1 cellular context compared by ENCODE assay signal in genomic region chr3:160754371-160754854, GRCh38.
TF ChIP-seq lines count a peak whose summit lies in the region.

No MANE protein-coding gene starts in this region.

TF ChIP-seq in HepG2, 621 proteins besides CTCF, POLR2A, EP300 and RAD21 (continued from another document and continues in another):
- TF ChIP-seq ZMYM4 (CRISPR knock-in tag; IDR thresholded peaks at IDR 0.05) (no peak), HOXA5 (CRISPR knock-in tag; IDR thresholded peaks at IDR 0.05) (no peak), MXD1 (CRISPR knock-in tag; IDR thresholded peaks at IDR 0.05) (no peak), SOX6 (IDR thresholded peaks at IDR 0.05) (no peak), SOX6 (CRISPR knock-in tag; IDR thresholded peaks at IDR 0.05) (no peak), ZNF235 (CRISPR knock-in tag; IDR thresholded peaks at IDR 0.05; ENCODE audit: borderline replicate concordance) (no peak), PPARG (CRISPR knock-in tag; conservative IDR thresholded peaks at IDR 0.05) (no peak), SATB2 (CRISPR knock-in tag; IDR thresholded peaks at IDR 0.05) (no peak), HMGXB3 (CRISPR knock-in tag; IDR thresholded peaks at IDR 0.05; ENCODE audit: borderline replicate concordance) (no peak), CSRNP2 (CRISPR knock-in tag; conservative IDR thresholded peaks at IDR 0.05; ENCODE audit: low read depth) (no peak), FOXK2 (IDR thresholded peaks at IDR 0.05) (no peak), ZSCAN29 (CRISPR knock-in tag; conservative IDR thresholded peaks at IDR 0.05) (no peak), FLYWCH1 (CRISPR knock-in tag; IDR thresholded peaks at IDR 0.05) (no peak), ZFYVE20 (CRISPR knock-in tag; IDR thresholded peaks at IDR 0.05; ENCODE audit: borderline replicate concordance, low read depth) (no peak), ZHX2 (IDR thresholded peaks at IDR 0.05; ENCODE audit: low read depth) (no peak), ZHX2 (CRISPR knock-in tag; IDR thresholded peaks at IDR 0.05; ENCODE audit: borderline replicate concordance) (no peak), CREM (IDR thresholded peaks at IDR 0.05) (no peak), CREM (CRISPR knock-in tag; IDR thresholded peaks at IDR 0.05) (no peak), SCMH1 (CRISPR knock-in tag; IDR thresholded peaks at IDR 0.05; ENCODE audit: borderline replicate concordance) (0 out of 2 replicates have a peak, but pooled peaks have one; percentile 28), YEATS4 (CRISPR knock-in tag; IDR thresholded peaks at IDR 0.05; ENCODE audit: borderline replicate concordance) (no peak), FOXO1 (CRISPR knock-in tag; IDR thresholded peaks at IDR 0.05) (no peak), MAFK (conservative IDR thresholded peaks at IDR 0.05 in 1 of 2, IDR thresholded peaks at IDR 0.05 in 1 of 2; ENCODE audit: low read length in 2 of 2) (no peak), ZNF572 (CRISPR knock-in tag; IDR thresholded peaks at IDR 0.05) (0 out of 2 replicates have a peak, but pooled peaks have one; percentile 26), ADNP (CRISPR knock-in tag; IDR thresholded peaks at IDR 0.05) (no peak)
- TF ChIP-seq, protein P1, sequence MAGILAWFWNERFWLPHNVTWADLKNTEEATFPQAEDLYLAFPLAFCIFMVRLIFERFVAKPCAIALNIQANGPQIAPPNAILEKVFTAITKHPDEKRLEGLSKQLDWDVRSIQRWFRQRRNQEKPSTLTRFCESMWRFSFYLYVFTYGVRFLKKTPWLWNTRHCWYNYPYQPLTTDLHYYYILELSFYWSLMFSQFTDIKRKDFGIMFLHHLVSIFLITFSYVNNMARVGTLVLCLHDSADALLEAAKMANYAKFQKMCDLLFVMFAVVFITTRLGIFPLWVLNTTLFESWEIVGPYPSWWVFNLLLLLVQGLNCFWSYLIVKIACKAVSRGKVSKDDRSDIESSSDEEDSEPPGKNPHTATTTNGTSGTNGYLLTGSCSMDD (CRISPR knock-in tag; IDR thresholded peaks at IDR 0.05) = no peak
- TF ChIP-seq, protein P2, sequence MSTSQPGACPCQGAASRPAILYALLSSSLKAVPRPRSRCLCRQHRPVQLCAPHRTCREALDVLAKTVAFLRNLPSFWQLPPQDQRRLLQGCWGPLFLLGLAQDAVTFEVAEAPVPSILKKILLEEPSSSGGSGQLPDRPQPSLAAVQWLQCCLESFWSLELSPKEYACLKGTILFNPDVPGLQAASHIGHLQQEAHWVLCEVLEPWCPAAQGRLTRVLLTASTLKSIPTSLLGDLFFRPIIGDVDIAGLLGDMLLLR (CRISPR knock-in tag; IDR thresholded peaks at IDR 0.05) = no peak
- TF ChIP-seq, protein P3, sequence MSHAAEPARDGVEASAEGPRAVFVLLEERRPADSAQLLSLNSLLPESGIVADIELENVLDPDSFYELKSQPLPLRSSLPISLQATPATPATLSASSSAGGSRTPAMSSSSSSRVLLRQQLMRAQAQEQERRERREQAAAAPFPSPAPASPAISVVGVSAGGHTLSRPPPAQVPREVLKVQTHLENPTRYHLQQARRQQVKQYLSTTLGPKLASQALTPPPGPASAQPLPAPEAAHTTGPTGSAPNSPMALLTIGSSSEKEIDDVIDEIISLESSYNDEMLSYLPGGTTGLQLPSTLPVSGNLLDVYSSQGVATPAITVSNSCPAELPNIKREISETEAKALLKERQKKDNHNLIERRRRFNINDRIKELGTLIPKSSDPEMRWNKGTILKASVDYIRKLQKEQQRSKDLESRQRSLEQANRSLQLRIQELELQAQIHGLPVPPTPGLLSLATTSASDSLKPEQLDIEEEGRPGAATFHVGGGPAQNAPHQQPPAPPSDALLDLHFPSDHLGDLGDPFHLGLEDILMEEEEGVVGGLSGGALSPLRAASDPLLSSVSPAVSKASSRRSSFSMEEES (CRISPR knock-in tag; IDR thresholded peaks at IDR 0.05) = no peak
- TF ChIP-seq, protein P4, sequence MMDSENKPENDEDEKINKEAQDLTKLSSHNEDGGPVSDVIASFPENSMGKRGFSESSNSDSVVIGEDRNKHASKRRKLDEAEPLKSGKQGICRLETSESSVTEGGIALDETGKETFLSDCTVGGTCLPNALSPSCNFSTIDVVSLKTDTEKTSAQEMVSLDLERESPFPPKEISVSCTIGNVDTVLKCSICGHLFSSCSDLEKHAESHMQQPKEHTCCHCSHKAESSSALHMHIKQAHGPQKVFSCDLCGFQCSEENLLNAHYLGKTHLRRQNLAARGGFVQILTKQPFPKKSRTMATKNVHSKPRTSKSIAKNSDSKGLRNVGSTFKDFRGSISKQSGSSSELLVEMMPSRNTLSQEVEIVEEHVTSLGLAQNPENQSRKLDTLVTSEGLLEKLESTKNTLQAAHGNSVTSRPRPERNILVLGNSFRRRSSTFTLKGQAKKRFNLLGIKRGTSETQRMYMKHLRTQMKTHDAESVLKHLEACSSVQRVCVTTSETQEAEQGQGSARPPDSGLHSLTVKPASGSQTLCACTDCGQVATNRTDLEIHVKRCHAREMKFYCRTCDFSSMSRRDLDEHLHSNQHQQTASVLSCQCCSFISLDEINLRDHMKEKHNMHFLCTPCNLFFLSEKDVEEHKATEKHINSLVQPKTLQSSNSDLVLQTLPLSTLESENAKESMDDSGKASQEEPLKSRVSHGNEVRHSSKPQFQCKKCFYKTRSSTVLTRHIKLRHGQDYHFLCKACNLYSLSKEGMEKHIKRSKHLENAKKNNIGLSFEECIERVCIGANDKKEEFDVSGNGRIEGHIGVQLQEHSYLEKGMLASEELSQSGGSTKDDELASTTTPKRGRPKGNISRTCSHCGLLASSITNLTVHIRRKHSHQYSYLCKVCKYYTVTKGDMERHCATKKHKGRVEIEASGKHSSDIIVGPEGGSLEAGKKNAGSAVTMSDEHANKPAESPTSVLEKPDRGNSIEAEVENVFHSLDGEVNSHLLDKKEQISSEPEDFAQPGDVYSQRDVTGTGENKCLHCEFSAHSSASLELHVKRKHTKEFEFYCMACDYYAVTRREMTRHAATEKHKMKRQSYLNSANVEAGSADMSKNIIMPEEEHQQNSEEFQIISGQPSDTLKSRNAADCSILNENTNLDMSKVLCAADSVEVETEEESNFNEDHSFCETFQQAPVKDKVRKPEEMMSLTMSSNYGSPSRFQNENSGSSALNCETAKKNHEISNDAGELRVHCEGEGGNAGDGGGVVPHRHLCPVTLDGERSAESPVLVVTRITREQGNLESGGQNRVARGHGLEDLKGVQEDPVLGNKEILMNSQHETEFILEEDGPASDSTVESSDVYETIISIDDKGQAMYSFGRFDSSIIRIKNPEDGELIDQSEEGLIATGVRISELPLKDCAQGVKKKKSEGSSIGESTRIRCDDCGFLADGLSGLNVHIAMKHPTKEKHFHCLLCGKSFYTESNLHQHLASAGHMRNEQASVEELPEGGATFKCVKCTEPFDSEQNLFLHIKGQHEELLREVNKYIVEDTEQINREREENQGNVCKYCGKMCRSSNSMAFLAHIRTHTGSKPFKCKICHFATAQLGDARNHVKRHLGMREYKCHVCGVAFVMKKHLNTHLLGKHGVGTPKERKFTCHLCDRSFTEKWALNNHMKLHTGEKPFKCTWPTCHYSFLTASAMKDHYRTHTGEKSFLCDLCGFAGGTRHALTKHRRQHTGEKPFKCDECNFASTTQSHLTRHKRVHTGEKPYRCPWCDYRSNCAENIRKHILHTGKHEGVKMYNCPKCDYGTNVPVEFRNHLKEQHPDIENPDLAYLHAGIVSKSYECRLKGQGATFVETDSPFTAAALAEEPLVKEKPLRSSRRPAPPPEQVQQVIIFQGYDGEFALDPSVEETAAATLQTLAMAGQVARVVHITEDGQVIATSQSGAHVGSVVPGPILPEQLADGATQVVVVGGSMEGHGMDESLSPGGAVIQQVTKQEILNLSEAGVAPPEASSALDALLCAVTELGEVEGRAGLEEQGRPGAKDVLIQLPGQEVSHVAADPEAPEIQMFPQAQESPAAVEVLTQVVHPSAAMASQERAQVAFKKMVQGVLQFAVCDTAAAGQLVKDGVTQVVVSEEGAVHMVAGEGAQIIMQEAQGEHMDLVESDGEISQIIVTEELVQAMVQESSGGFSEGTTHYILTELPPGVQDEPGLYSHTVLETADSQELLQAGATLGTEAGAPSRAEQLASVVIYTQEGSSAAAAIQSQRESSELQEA (CRISPR knock-in tag; IDR thresholded peaks at IDR 0.05; ENCODE audit: not compliant biosample characterization) = no peak
